ENCODE assay signal across 8 cellular contexts in the genomic region with DNA sequence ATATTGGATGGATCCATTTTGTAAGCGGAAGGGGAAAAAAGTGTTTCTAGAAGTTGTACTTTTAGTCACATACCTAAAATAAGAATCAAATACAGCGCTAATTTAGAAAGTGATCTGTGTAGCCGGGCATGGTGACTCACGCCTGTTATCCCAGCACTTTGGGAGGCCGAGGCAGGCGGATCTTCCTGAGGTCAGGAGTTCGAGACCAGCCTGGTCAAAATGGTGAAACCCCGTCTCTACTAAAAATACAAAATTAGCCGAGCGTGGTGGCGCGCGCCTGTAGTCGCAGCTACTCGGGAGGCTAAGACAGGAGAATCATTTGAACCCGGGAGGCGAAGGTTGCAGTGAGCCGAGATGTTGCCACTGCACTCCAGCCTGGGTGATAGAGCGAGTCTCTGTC. TPM values are rescaled to one million over a fixed set of nuclear protein-coding genes. Genes with fewer than 3 reads are reported as not detected.
A peak's percentile ranks its signal among the peaks of the same experiment; 100 is the strongest.
DNase-seq lines count a peak whose midpoint lies in the region; ATAC-seq and TF ChIP-seq lines count a peak whose summit lies in the region.
"Not testable (repeated sequence)": the region's sequence is repeated elsewhere in the genome, so short reads cannot be mapped to it uniquely, and the experiment has no call there.

No MANE protein-coding gene starts in this region.

- peak overlapping the region; percentile 90 for H3K27ac Mint-ChIP-seq in CD4-positive, alpha-beta T cell
- H3K27ac Mint-ChIP-seq in T-helper 1 cell treated with Interleukin-12 subunit alpha and Interleukin-12 subunit beta and Interleukin-4 antibody, amounts not matched to agents 30 μg/mL and 1 μg/mL, for 36 hours, result peak overlapping the region; percentile 97

- peak overlapping the region; percentile 91; the same call in 1 of the 2 replicates for H3K4me3 ChIP-seq in Jurkat, Clone E6-1 (ENCODE audit: low read length)
- H3K4me3 ChIP-seq in kidney epithelial cell (ENCODE audit: low read depth, low read length), result peak overlapping the region; percentile 35
- peak overlapping the region; percentile 81 to 100 for H3K4me3 ChIP-seq in neutrophil (ENCODE audit: low read depth in 1 of 2, low read length in 1 of 2)
- H3K4me3 ChIP-seq in thoracic aorta, result peak overlapping the region; percentile 97

- H3K27me3 Mint-ChIP-seq in CD4-positive, alpha-beta T cell; T-helper 1 cell treated with Interleukin-12 subunit alpha and Interleukin-12 subunit beta and Interleukin-4 antibody, amounts not matched to agents 30 μg/mL and 1 μg/mL, for 36 hours (ENCODE audit: low read depth): not testable (repeated sequence)

- intact Hi-C loops in CD4-positive, alpha-beta T cell (cut with DNase I, micrococcal nuclease), result loop anchor here (2.0 to 10.0 kb wide), 5 partner anchors 228 to 1259 kb away; a partner anchor contains a TSS

- peaks cover 36% of the 10 kb centered on the region for H3K4me1 Mint-ChIP-seq in CD4-positive, alpha-beta T cell (ENCODE audit: low read depth)
- H3K4me1 Mint-ChIP-seq in T-helper 1 cell treated with Interleukin-12 subunit alpha and Interleukin-12 subunit beta and Interleukin-4 antibody, amounts not matched to agents 30 μg/mL and 1 μg/mL, for 36 hours (ENCODE audit: low read depth), result peaks cover 32% of the 10 kb centered on the region

- H3K27me3 ChIP-seq in CD4-positive, alpha-beta T cell (ENCODE audit: control insufficient read depth, insufficient read depth, low read length); kidney epithelial cell (ENCODE audit: control insufficient read depth, insufficient read depth, low read length); neutrophil; thoracic aorta (replicated peaks; ENCODE audit: insufficient read depth): not testable (repeated sequence)

- H3K9me3 Mint-ChIP-seq in CD4-positive, alpha-beta T cell; T-helper 1 cell treated with Interleukin-12 subunit alpha and Interleukin-12 subunit beta and Interleukin-4 antibody, amounts not matched to agents 30 μg/mL and 1 μg/mL, for 36 hours: not testable (repeated sequence)

- not testable (repeated sequence) for TF ChIP-seq CTCF in CD4-positive, alpha-beta T cell (IDR thresholded peaks at IDR 0.05); kidney epithelial cell (IDR thresholded peaks at IDR 0.05; ENCODE audit: insufficient read depth, low read length, poor library complexity, severe bottlenecking); neutrophil (IDR thresholded peaks at IDR 0.05); thoracic aorta (IDR thresholded peaks at IDR 0.05)

- not testable (repeated sequence) for ATAC-seq in CD4-positive, alpha-beta T cell (ENCODE audit: poor library complexity); thoracic aorta (ENCODE audit: insufficient number of reproducible peaks, low FRiP score, low read depth)

- H3K27ac ChIP-seq in CD4-positive, alpha-beta T cell (ENCODE audit: low read depth, low read length), result peak overlapping the region; percentile 90
- peak overlapping the region; percentile 86 for H3K27ac ChIP-seq in angular gyrus (ENCODE audit: low read depth, low read length)
- H3K27ac ChIP-seq in epithelial cell of prostate, result peak overlapping the region; percentile 96
- H3K27ac ChIP-seq in neutrophil, result peak overlapping the region; percentile 98
- peak overlapping the region; percentile 67 to 98 for H3K27ac ChIP-seq in thoracic aorta

- H3K9me3 ChIP-seq in CD4-positive, alpha-beta T cell (ENCODE audit: control insufficient read depth, low read length); neutrophil; thoracic aorta: not testable (repeated sequence)

- H3K36me3 Mint-ChIP-seq in CD4-positive, alpha-beta T cell (ENCODE audit: low read depth), result peaks cover 24% of the 10 kb centered on the region
- H3K36me3 Mint-ChIP-seq in T-helper 1 cell treated with Interleukin-12 subunit alpha and Interleukin-12 subunit beta and Interleukin-4 antibody, amounts not matched to agents 30 μg/mL and 1 μg/mL, for 36 hours (ENCODE audit: low read depth), result peaks cover 15% of the 10 kb centered on the region

- not testable (repeated sequence) for DNase-seq in CD4-positive, alpha-beta T cell; Jurkat, Clone E6-1 (ENCODE audit: low read depth, low spot score); epithelial cell of prostate (ENCODE audit: low read depth, low spot score); kidney epithelial cell (ENCODE audit: low read depth); thoracic aorta (ENCODE audit: low spot score)

- CTCF ChIA-PET in CD4-positive, alpha-beta T cell (lab: Charles Lee), result interaction anchor here (0.5 kb wide), 1 partner anchor 12 kb away, joined by 4 read pairs; no protein-coding TSS in a partner anchor

- peaks cover 21 to 32% of the 10 kb centered on the region in 2 experiments for H3K4me1 ChIP-seq in neutrophil (ENCODE audit: control insufficient read depth in 1 of 2, insufficient read depth in 1 of 2, low read depth in 1 of 2, low read length in 1 of 2)
- H3K4me1 ChIP-seq in thoracic aorta (ENCODE audit: control insufficient read depth in 1 of 2, low read depth in 2 of 2), result not testable (repeated sequence)

- peak overlapping the region; percentile 93 for H3K4me3 Mint-ChIP-seq in CD4-positive, alpha-beta T cell
- H3K4me3 Mint-ChIP-seq in T-helper 1 cell treated with Interleukin-12 subunit alpha and Interleukin-12 subunit beta and Interleukin-4 antibody, amounts not matched to agents 30 μg/mL and 1 μg/mL, for 36 hours, result peak overlapping the region; percentile 99

- POLR2A ChIA-PET in CD4-positive, alpha-beta T cell (lab: Charles Lee), result interaction anchor here (0.7 to 3.0 kb wide), 11 partner anchors 9 to 1377 kb away, joined by 3 to 23 read pairs (median 9); a partner anchor contains a TSS

- H3K36me3 ChIP-seq in kidney epithelial cell (ENCODE audit: control insufficient read depth, insufficient read depth, low read length); neutrophil; thoracic aorta: not testable (repeated sequence)

RNA-seq across cellular contexts. Expression of a gene that starts 1.0 kb away (rescaled TPM):
- 10 to 100 TPM; 91.0 to 92.5 TPM for total RNA-seq in CD4-positive, alpha-beta T cell
- 29.3 TPM for polyA plus RNA-seq in Jurkat, Clone E6-1 (2012; ENCODE audit: insufficient read depth, insufficient read length)
- total RNA-seq in kidney epithelial cell (34.1 and 38.5 TPM in 2 replicates), thoracic aorta (10 to 100 TPM; 30.5 to 38.7 TPM)

Comparison
In these comparisons a context has a peak if more than half of its experiments do, and no peak if none do; other contexts are left out.
1. H3K4me3 ChIP-seq: peak in every context shown above with its lines; median percentile 97 in thoracic aorta; 91 in Jurkat, Clone E6-1; 90 in neutrophil; 35 in kidney epithelial cell.